ENCODE assay signal across 18 cellular contexts in the genomic region with DNA sequence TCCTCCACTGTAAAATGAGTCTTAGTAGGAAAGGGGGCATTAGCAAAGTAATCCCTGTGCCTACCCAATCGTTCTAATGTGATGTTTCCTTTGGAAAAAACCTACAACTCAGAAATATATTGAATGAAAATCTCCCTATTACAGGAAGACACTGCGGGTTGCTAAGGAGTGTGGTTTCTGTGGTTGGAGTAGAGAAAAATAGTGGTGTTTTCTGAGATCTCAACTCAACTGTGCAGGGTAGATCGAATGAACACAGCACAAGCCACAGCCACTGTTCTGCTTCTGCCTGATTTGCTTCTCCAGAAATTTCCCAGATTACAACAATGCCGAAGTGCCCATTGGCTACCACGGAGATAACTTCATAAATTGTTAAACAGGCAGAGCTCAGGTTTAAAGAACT.
A peak's percentile ranks its signal among the peaks of the same experiment; 100 is the strongest.
DNase-seq lines count a peak whose midpoint lies in the region; ATAC-seq, FAIRE-seq and TF ChIP-seq lines count a peak whose summit lies in the region.
"Had no signal": no experiment of that assay in that cellular context is flagged by ENCODE, and none has a peak within 500 bp of the region (broad histone marks: within the 10 kb centered on the region; RNA-seq: fewer than 3 reads in every experiment).

No MANE protein-coding gene starts in this region.

- peaks cover 15 to 17% of the 10 kb centered on the region in 2 donors for H3K4me1 Mint-ChIP-seq in immature natural killer cell
- H3K4me1 Mint-ChIP-seq: activated T-helper 17 cell treated with anti-CD3 and anti-CD28 coated beads, Interleukin-2, amount 50 U/mL, for 72 hours had no signal

- no peak for FAIRE-seq in H54 (lab: Jason Lieb, UNC)
- FAIRE-seq: G401.6 had no signal

- peaks cover 0 to 36% (median 8%) of the 10 kb centered on the region in 6 donors for H3K9me3 Mint-ChIP-seq in immature natural killer cell

- ATAC-seq in SK-N-SH treated with all-trans-retinoic acid at 6 μM for 48 hours (peak; percentile 52), HG03159 (IDR thresholded peaks at IDR 0.05; ENCODE audit: unreplicated experiment) (no peak)
- ATAC-seq: activated CD4-positive, CD25-positive, alpha-beta regulatory T cell treated with anti-CD3 and anti-CD28 coated beads, Interleukin-2, amount 50 U/mL, for 24 hours; activated T-helper 17 cell treated with anti-CD3 and anti-CD28 coated beads, Interleukin-2, amount 50 U/mL, for 72 hours; heart right ventricle had no signal

- H3K4me3 Mint-ChIP-seq in immature natural killer cell, result peak overlapping the region in 1 of 5 donors; percentile 35
- H3K4me3 Mint-ChIP-seq: activated T-helper 17 cell treated with anti-CD3 and anti-CD28 coated beads, Interleukin-2, amount 50 U/mL, for 72 hours had no signal

- DNase-seq in HT1080 (ENCODE audit: low read depth), result peak; percentile 75
- DNase-seq in immature natural killer cell, result peak in 2 of 3 donors; percentile 1 to 2
- no peak for DNase-seq in HT-29 (ENCODE audit: low spot score)
- no peak for DNase-seq in right atrium auricular region (ENCODE audit: low spot score)
- DNase-seq in H54 (ENCODE audit: insufficient read length, low spot score), result no peak
- DNase-seq: effector CD4-positive, alpha-beta T cell; heart right ventricle; islet precursor cell; naive thymus-derived CD8-positive, alpha-beta T cell; NCI-H774; stimulated activated CD8-positive, alpha-beta memory T cell treated with anti-CD3 and anti-CD28 coated beads, Interleukin-4, amount 100 ng/mL, for 48 hours; T1000 had no signal

- H3K27me3 ChIP-seq in right atrium auricular region, result no peaks in the 10 kb centered on the region
- H3K27me3 ChIP-seq: cardiac muscle cell had no signal

- H3K36me3 Mint-ChIP-seq in immature natural killer cell, result no peaks in the 10 kb centered on the region

- peaks cover 0 to 7% of the 10 kb centered on the region in 2 donors for H3K9me3 ChIP-seq in right atrium auricular region

- H3K36me3 ChIP-seq in right atrium auricular region, result no peaks in the 10 kb centered on the region
- H3K36me3 ChIP-seq: cardiac muscle cell, heart right ventricle had no signal

- H3K4me3 ChIP-seq in right atrium auricular region, result no peak overlapping the region
- H3K4me3 ChIP-seq: cardiac muscle cell, heart right ventricle had no signal

- H3K4me1 ChIP-seq in right atrium auricular region, result no peaks in the 10 kb centered on the region
- H3K4me1 ChIP-seq: heart right ventricle had no signal

- TF ChIP-seq POLR2A in H54 (IDR thresholded peaks at IDR 0.05; ENCODE audit: low read depth, low read length), result no peak

- no peak overlapping the region for H3K27ac Mint-ChIP-seq in immature natural killer cell
- H3K27ac Mint-ChIP-seq: activated T-helper 17 cell treated with anti-CD3 and anti-CD28 coated beads, Interleukin-2, amount 50 U/mL, for 72 hours; naive thymus-derived CD8-positive, alpha-beta T cell had no signal

- no peak for TF ChIP-seq CTCF in right atrium auricular region (IDR thresholded peaks at IDR 0.05)

- H3K27ac ChIP-seq in right atrium auricular region, result no peak overlapping the region
- H3K27ac ChIP-seq: cardiac muscle cell, heart right ventricle had no signal

- H3K27me3 Mint-ChIP-seq in immature natural killer cell (ENCODE audit: low read depth in 3 of 3), result peaks cover 0 to 2% (median 0%) of the 10 kb centered on the region in 3 donors
- H3K27me3 Mint-ChIP-seq: activated T-helper 17 cell treated with anti-CD3 and anti-CD28 coated beads, Interleukin-2, amount 50 U/mL, for 72 hours had no signal

TF ChIP-seq in SK-N-SH treated with all-trans-retinoic acid at 6 μM for 48 hours, 23 proteins besides CTCF, POLR2A, EP300 and RAD21:
- TF ChIP-seq CSDC2 (CRISPR knock-in tag; IDR thresholded peaks at IDR 0.05) (no peak), RARB (CRISPR knock-in tag; IDR thresholded peaks at IDR 0.05) (no peak)
- TF ChIP-seq, protein P1, sequence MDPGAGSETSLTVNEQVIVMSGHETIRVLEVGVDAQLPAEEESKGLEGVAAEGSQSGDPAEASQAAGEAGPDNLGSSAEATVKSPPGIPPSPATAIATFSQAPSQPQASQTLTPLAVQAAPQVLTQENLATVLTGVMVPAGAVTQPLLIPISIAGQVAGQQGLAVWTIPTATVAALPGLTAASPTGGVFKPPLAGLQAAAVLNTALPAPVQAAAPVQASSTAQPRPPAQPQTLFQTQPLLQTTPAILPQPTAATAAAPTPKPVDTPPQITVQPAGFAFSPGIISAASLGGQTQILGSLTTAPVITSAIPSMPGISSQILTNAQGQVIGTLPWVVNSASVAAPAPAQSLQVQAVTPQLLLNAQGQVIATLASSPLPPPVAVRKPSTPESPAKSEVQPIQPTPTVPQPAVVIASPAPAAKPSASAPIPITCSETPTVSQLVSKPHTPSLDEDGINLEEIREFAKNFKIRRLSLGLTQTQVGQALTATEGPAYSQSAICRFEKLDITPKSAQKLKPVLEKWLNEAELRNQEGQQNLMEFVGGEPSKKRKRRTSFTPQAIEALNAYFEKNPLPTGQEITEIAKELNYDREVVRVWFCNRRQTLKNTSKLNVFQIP (CRISPR knock-in tag; IDR thresholded peaks at IDR 0.05; ENCODE audit: borderline replicate concordance, low read depth), result no peak

Comparison
In these comparisons a context has a peak if more than half of its experiments do, and no peak if none do; other contexts are left out.
1. DNase-seq: peak in HT1080 (single experiment) and immature natural killer cell (2 of 3); none in HT-29 (single experiment), right atrium auricular region (single experiment) and H54 (single experiment).